ENCODE assay signal across 8 cellular contexts in genomic region chr19:57389730-57390598, GRCh38. TPM values are rescaled to one million over a fixed set of nuclear protein-coding genes. Genes with fewer than 3 reads are reported as not detected.
A peak's percentile ranks its signal among the peaks of the same experiment; 100 is the strongest.
DNase-seq lines count a peak whose midpoint lies in the region; ATAC-seq and TF ChIP-seq lines count a peak whose summit lies in the region.

ZNF548 (plus strand) TSS chr19:57389854; CDS start chr19:57390100, 246 bp downstream.

- peaks cover 16% of the 10 kb centered on the region for H3K4me1 Mint-ChIP-seq in nephron progenitor cell
- H3K4me1 Mint-ChIP-seq in stimulated activated naive CD8-positive, alpha-beta T cell treated with anti-CD3 and anti-CD28 coated beads, Interleukin-15, amount 100 ng/mL, for 72 hours: peaks cover 33% of the 10 kb centered on the region

- H3K4me3 ChIP-seq in H7 (ENCODE audit: insufficient read depth, low read depth, low read length) (peak within 1 kb of the TSS; percentile 88), MG63 (peak within 1 kb of the TSS; percentile 95), fibroblast of the aortic adventitia (ENCODE audit: low read depth, low read length) (peak within 1 kb of the TSS; percentile 94)

- H3K9me3 Mint-ChIP-seq in nephron progenitor cell: peaks cover 40% of the 10 kb centered on the region
- H3K9me3 Mint-ChIP-seq in stimulated activated naive CD8-positive, alpha-beta T cell treated with anti-CD3 and anti-CD28 coated beads, Interleukin-15, amount 100 ng/mL, for 72 hours: peaks cover 14 to 16% of the 10 kb centered on the region in 2 donors

- H3K36me3 Mint-ChIP-seq in nephron progenitor cell (ENCODE audit: low read depth): peaks cover 47% of the 10 kb centered on the region

- H3K27me3 ChIP-seq in H7 (ENCODE audit: control insufficient read depth, insufficient read depth, low read length) (no peaks in the 10 kb centered on the region), MG63 (no peaks in the 10 kb centered on the region)

- H3K36me3 ChIP-seq in H7 (replicated peaks; ENCODE audit: control insufficient read depth, insufficient read depth, low read length) (no peaks in the 10 kb centered on the region), MG63 (peaks cover 29% of the 10 kb centered on the region)

- peaks cover 26% of the 10 kb centered on the region for H3K27me3 Mint-ChIP-seq in nephron progenitor cell (ENCODE audit: low read depth, poor library complexity)
- H3K27me3 Mint-ChIP-seq in stimulated activated naive CD8-positive, alpha-beta T cell treated with anti-CD3 and anti-CD28 coated beads, Interleukin-15, amount 100 ng/mL, for 72 hours: no peaks in the 10 kb centered on the region

- in situ Hi-C loops in G401 (cut with HindIII; ENCODE audit: low sequenced_read_pairs): no loop called here

- peaks cover 9% of the 10 kb centered on the region for H3K9me3 ChIP-seq in MG63

- peak; percentile 99 for ATAC-seq in stimulated activated naive CD8-positive, alpha-beta T cell treated with anti-CD3 and anti-CD28 coated beads, Interleukin-15, amount 100 ng/mL, for 72 hours

- peak; percentile 25 for TF ChIP-seq CTCF in fibroblast of the aortic adventitia (IDR thresholded peaks at IDR 0.05; ENCODE audit: insufficient read depth, low read length)
- TF ChIP-seq CTCF in nephron progenitor cell (IDR thresholded peaks at IDR 0.05): no peak

- H3K27ac Mint-ChIP-seq in nephron progenitor cell: peak within 1 kb of the TSS; percentile 99
- peak within 1 kb of the TSS; percentile 94 to 97 for H3K27ac Mint-ChIP-seq in stimulated activated naive CD8-positive, alpha-beta T cell treated with anti-CD3 and anti-CD28 coated beads, Interleukin-15, amount 100 ng/mL, for 72 hours

- H3K4me3 Mint-ChIP-seq in nephron progenitor cell: peak within 1 kb of the TSS; percentile 97
- H3K4me3 Mint-ChIP-seq in stimulated activated naive CD8-positive, alpha-beta T cell treated with anti-CD3 and anti-CD28 coated beads, Interleukin-15, amount 100 ng/mL, for 72 hours: peak within 1 kb of the TSS; percentile 94 to 97

- DNase-seq in G401 (ENCODE audit: low spot score): peak; percentile 100
- DNase-seq in H7: peak; percentile 93
- peak; percentile 97 for DNase-seq in MG63
- peak; percentile 96 for DNase-seq in SHP77 treated with DMSO at 0.1 percent for 48 hours (lab: John Stamatoyannopoulos, UW)
- DNase-seq in activated effector memory CD4-positive, alpha-beta T cell treated with anti-CD3 and anti-CD28 coated beads, Interleukin-2, amount 50 U/mL, for 16 hours: peak; percentile 99
- DNase-seq in fibroblast of the aortic adventitia (ENCODE audit: low read depth): peak; percentile 99
- peak; percentile 97 for DNase-seq in nephron progenitor cell
- peak; percentile 95 to 98 for DNase-seq in stimulated activated naive CD8-positive, alpha-beta T cell treated with anti-CD3 and anti-CD28 coated beads, Interleukin-15, amount 100 ng/mL, for 72 hours

RNA-seq across cellular contexts. Expression of gene ZNF548, which starts in this region (rescaled TPM):
- 4.1 and 6.0 TPM in 2 replicates for total RNA-seq in G401 (2014; rRNA removed; shearing (Covaris generic))
- 9.1 and 17.1 TPM in 2 replicates for total RNA-seq in H7 (2014; rRNA removed; shearing (Covaris generic))
- total RNA-seq in MG63 (2014; rRNA removed; shearing (Covaris generic); ENCODE audit: low replicate concordance): 7.7 and 17.8 TPM in 2 replicates
- 19.5 and 20.4 TPM in 2 replicates for total RNA-seq in fibroblast of the aortic adventitia (ENCODE audit: low replicate concordance)

Comparison
In these comparisons a context has a peak if more than half of its experiments do, and no peak if none do; other contexts are left out.
1. Peak in every context shown above with its lines: DNase-seq, ATAC-seq and H3K4me3 ChIP-seq.